ENCODE assay signal across 15 cellular contexts in genomic region chr13:38308736-38309135, GRCh38. TPM values are rescaled to one million over a fixed set of nuclear protein-coding genes. Genes with fewer than 3 reads are reported as not detected.
DNase-seq lines count a peak whose midpoint lies in the region; ATAC-seq and TF ChIP-seq lines count a peak whose summit lies in the region.
"Had no signal": no experiment of that assay in that cellular context is flagged by ENCODE, and none has a peak within 500 bp of the region (broad histone marks: within the 10 kb centered on the region; RNA-seq: fewer than 3 reads in every experiment).

No MANE protein-coding gene starts in this region.

- no peaks in the 10 kb centered on the region for H3K27me3 ChIP-seq in adipocyte (replicated peaks; ENCODE audit: control insufficient read depth, insufficient read depth, low read length)
- H3K27me3 ChIP-seq: heart left ventricle, sigmoid colon had no signal

- H3K4me1 Mint-ChIP-seq in activated naive CD4-positive, alpha-beta T cell treated with anti-CD3 and anti-CD28 coated beads for 36 hours (ENCODE audit: low read depth), result no peaks in the 10 kb centered on the region
- H3K4me1 Mint-ChIP-seq: nephron had no signal

- no peaks in the 10 kb centered on the region for H3K4me1 ChIP-seq in adipocyte (ENCODE audit: control insufficient read depth, insufficient read depth, low read length)
- H3K4me1 ChIP-seq: heart left ventricle, left ventricle myocardium inferior, sigmoid colon had no signal

- H3K27ac Mint-ChIP-seq in activated naive CD4-positive, alpha-beta T cell treated with anti-CD3 and anti-CD28 coated beads, Interleukin-2, amount 50 U/mL, for 72 hours, result no peak overlapping the region
- H3K27ac Mint-ChIP-seq in activated naive CD4-positive, alpha-beta T cell treated with anti-CD3 and anti-CD28 coated beads for 36 hours, result no peak overlapping the region
- H3K27ac Mint-ChIP-seq: nephron had no signal

- ATAC-seq in activated naive CD4-positive, alpha-beta T cell treated with anti-CD3 and anti-CD28 coated beads, Interleukin-2, amount 50 U/mL, for 72 hours, result peak; percentile 43 to 45
- ATAC-seq in GM19463 (IDR thresholded peaks at IDR 0.05; ENCODE audit: unreplicated experiment), result no peak
- ATAC-seq: heart left ventricle had no signal

- no peaks in the 10 kb centered on the region for H3K9me3 ChIP-seq in adipocyte (ENCODE audit: control insufficient read depth, low read length)
- H3K9me3 ChIP-seq: heart left ventricle, left ventricle myocardium inferior, sigmoid colon had no signal

- intact Hi-C loops in activated naive CD4-positive, alpha-beta T cell treated with anti-CD3 and anti-CD28 coated beads for 36 hours (cut with micrococcal nuclease), result no loop called here

- H3K36me3 ChIP-seq in adipocyte (ENCODE audit: control insufficient read depth, insufficient read depth, low read length, severe bottlenecking), result no peaks in the 10 kb centered on the region
- H3K36me3 ChIP-seq: heart left ventricle, left ventricle myocardium inferior, sigmoid colon had no signal

- H3K9me3 Mint-ChIP-seq in activated naive CD4-positive, alpha-beta T cell treated with anti-CD3 and anti-CD28 coated beads, Interleukin-2, amount 50 U/mL, for 72 hours, result peaks cover 6% of the 10 kb centered on the region in 2 donors
- peaks cover 2% of the 10 kb centered on the region for H3K9me3 Mint-ChIP-seq in activated naive CD4-positive, alpha-beta T cell treated with anti-CD3 and anti-CD28 coated beads for 36 hours
- H3K9me3 Mint-ChIP-seq: nephron had no signal

- CTCF ChIA-PET in activated naive CD4-positive, alpha-beta T cell treated with anti-CD3 and anti-CD28 coated beads for 36 hours (lab: Charles Lee), result no interaction called here

- H3K27me3 Mint-ChIP-seq in activated naive CD4-positive, alpha-beta T cell treated with anti-CD3 and anti-CD28 coated beads for 36 hours (ENCODE audit: low read depth), result peaks cover 11% of the 10 kb centered on the region

- H3K9ac ChIP-seq in adipocyte (ENCODE audit: low read length), result no peak overlapping the region

- no peak for DNase-seq in activated naive CD4-positive, alpha-beta T cell treated with anti-CD3 and anti-CD28 coated beads, Interleukin-2, amount 50 U/mL, for 72 hours (ENCODE audit: low spot score in 2 of 2)
- no peak for DNase-seq in activated naive CD4-positive, alpha-beta T cell treated with anti-CD3 and anti-CD28 coated beads for 36 hours
- DNase-seq in adipocyte (ENCODE audit: low read depth), result peak; percentile 62
- DNase-seq in foreskin fibroblast, result peak; percentile 18 to 63
- no peak for DNase-seq in nucleus accumbens (lab: John Stamatoyannopoulos, UW)
- no peak for DNase-seq in OCI-M1 (lab: John Stamatoyannopoulos, UW)
- DNase-seq in HuH-7.5 (ENCODE audit: low spot score), result no peak
- DNase-seq: 8988T; effector memory CD4-positive, alpha-beta T cell; heart left ventricle; left ventricle myocardium inferior; NCI-H1092 treated with DMSO at 0.1 percent for 48 hours; sigmoid colon had no signal

- H3K4me3 ChIP-seq in adipocyte (ENCODE audit: low read length) (no peak overlapping the region), foreskin fibroblast (ENCODE audit: low read depth in 1 of 2, low read length in 2 of 2) (no peak overlapping the region)
- H3K4me3 ChIP-seq: heart left ventricle, left ventricle myocardium inferior, sigmoid colon had no signal

- no peak for TF ChIP-seq CTCF in foreskin fibroblast (IDR thresholded peaks at IDR 0.05; ENCODE audit: low read depth, low read length)

- peaks cover 0 to 6% of the 10 kb centered on the region in 2 donors for H3K36me3 Mint-ChIP-seq in activated naive CD4-positive, alpha-beta T cell treated with anti-CD3 and anti-CD28 coated beads, Interleukin-2, amount 50 U/mL, for 72 hours
- no peaks in the 10 kb centered on the region for H3K36me3 Mint-ChIP-seq in activated naive CD4-positive, alpha-beta T cell treated with anti-CD3 and anti-CD28 coated beads for 36 hours (ENCODE audit: low read depth)

- H3K4me3 Mint-ChIP-seq in activated naive CD4-positive, alpha-beta T cell treated with anti-CD3 and anti-CD28 coated beads for 36 hours, result no peak overlapping the region
- H3K4me3 Mint-ChIP-seq: nephron had no signal

RNA-seq across cellular contexts. Expression of gene UFM1, which starts 40.9 kb away (rescaled TPM):
- 10 to 100 TPM; 43.7 to 46.2 TPM for total RNA-seq in activated naive CD4-positive, alpha-beta T cell treated with anti-CD3 and anti-CD28 coated beads, Interleukin-2, amount 50 U/mL, for 72 hours
- 10 to 100 TPM; 36.5 to 41.7 TPM for total RNA-seq in activated naive CD4-positive, alpha-beta T cell treated with anti-CD3 and anti-CD28 coated beads for 36 hours

Comparison
In these comparisons a context has a peak if more than half of its experiments do, and no peak if none do; other contexts are left out.
1. DNase-seq: peak in adipocyte (single experiment) and foreskin fibroblast (2 of 2); none in activated naive CD4-positive, alpha-beta T cell treated with anti-CD3 and anti-CD28 coated beads, Interleukin-2, amount 50 U/mL, for 72 hours (0 of 2), activated naive CD4-positive, alpha-beta T cell treated with anti-CD3 and anti-CD28 coated beads for 36 hours (single experiment), nucleus accumbens (0 of 56), OCI-M1 (single experiment) and HuH-7.5 (single experiment).